8 cellular contexts compared by ENCODE assay signal in the genomic region with DNA sequence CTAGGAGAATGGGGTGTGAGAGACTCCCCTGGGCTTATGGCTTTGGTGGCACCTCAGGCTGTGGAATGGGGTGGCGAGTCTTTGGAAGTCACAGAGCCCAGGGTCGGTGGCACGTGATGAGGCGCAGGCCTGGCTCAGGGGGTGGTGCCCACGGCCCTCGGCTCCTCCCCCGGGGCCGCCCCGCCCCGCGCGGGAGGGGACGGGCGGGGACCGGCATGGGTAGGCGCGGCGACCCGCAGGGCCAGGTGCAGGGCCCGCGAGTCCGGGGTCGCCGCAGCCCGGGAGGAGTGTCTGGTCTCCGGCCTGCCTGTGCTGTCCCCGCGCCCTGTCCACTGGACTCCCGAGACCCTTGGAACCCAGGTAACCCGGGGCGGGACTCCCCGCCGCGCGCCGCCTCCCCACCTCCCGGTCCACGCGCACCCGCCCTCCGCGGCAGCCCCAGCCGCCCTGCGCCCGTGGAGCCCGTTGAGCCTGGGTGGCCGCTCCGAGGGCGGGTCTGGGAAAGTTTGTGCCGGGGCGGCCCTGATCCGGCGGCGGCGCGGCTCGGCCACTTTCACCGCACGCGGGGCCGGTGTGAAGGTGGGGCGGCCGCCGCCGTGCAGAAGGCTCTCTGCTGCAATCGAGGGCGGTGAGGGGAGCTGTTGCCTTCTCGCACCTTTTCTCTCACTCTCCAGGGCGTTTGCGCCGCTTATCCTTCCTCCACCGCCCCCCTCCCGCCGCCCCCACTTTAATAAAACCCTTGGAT. TPM values are rescaled to one million over a fixed set of nuclear protein-coding genes. Genes with fewer than 3 reads are reported as not detected.
DNase-seq lines count a peak whose midpoint lies in the region; ATAC-seq and TF ChIP-seq lines count a peak whose summit lies in the region.

A gene with protein sequence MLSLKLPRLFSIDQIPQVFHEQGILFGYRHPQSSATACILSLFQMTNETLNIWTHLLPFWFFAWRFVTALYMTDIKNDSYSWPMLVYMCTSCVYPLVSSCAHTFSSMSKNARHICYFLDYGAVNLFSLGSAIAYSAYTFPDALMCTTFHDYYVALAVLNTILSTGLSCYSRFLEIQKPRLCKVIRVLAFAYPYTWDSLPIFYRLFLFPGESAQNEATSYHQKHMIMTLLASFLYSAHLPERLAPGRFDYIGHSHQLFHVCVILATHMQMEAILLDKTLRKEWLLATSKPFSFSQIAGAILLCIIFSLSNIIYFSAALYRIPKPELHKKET (plus strand): TSS at position 216 of the 745 bp plus-strand sequence. CDS start 61,169 bp downstream, outside the sequence.

- ATAC-seq in GM21515 (IDR thresholded peaks at IDR 0.05; ENCODE audit: unreplicated experiment) = no peak

- DNase-seq in NAMALWA (ENCODE audit: low spot score) = peak; percentile 13
- no peak for DNase-seq in ascending aorta (ENCODE audit: low spot score in 2 of 2)
- DNase-seq in Karpas-422 = no peak
- no peak for DNase-seq in OCI-LY7 (ENCODE audit: low spot score)

- H3F3A ChIP-seq in DOHH2 (ENCODE audit: control insufficient read depth, insufficient read depth) = no peaks in the 10 kb centered on the region

- no peak within 1 kb of the TSS for H3K4me3 ChIP-seq in DOHH2 (ENCODE audit: low read length)
- H3K4me3 ChIP-seq in ascending aorta = peak within 1 kb of the TSS; percentile 51 to 62
- peak within 1 kb of the TSS; percentile 58 for H3K4me3 ChIP-seq in iPS-15b (ENCODE audit: low read depth, low read length)
- peak within 1 kb of the TSS; percentile 33 to 54 (median 48) for H3K4me3 ChIP-seq in skin epidermis
- no peak within 1 kb of the TSS for H3K4me3 ChIP-seq in Karpas-422 (ENCODE audit: low read length)
- no peak within 1 kb of the TSS for H3K4me3 ChIP-seq in OCI-LY7 (ENCODE audit: low read depth, low read length, poor library complexity, severe bottlenecking)

- H3K9ac ChIP-seq in iPS-15b (ENCODE audit: low read depth, low read length) (peak within 1 kb of the TSS; percentile 37), Karpas-422 (ENCODE audit: low read length) (no peak within 1 kb of the TSS)

- POLR2A ChIA-PET in OCI-LY7 (lab: Charles Lee) = interaction anchor here (0.5 kb wide), 1 partner anchor 1354 kb away, joined by 3 read pairs; no protein-coding TSS in a partner anchor

- intact Hi-C loops in ascending aorta (cut with DNase I) (no loop called here), OCI-LY7 (cut with micrococcal nuclease; ENCODE audit: unreplicated experiment) (no loop called here)

- H3K79me2 ChIP-seq in DOHH2 (ENCODE audit: control insufficient read depth, low read length) (no peaks in the 10 kb centered on the region), Karpas-422 (ENCODE audit: low read length) (no peaks in the 10 kb centered on the region), OCI-LY7 (ENCODE audit: insufficient read depth, low read depth, low read length) (no peaks in the 10 kb centered on the region)

- TF ChIP-seq CTCF in DOHH2 (IDR thresholded peaks at IDR 0.05; ENCODE audit: low read depth, low read length, poor library complexity, severe bottlenecking) (no peak), ascending aorta (IDR thresholded peaks at IDR 0.05) (no peak), OCI-LY7 (conservative IDR thresholded peaks at IDR 0.05; ENCODE audit: low read length) (no peak)

- CTCF ChIA-PET in OCI-LY7 (lab: Charles Lee; ENCODE audit: unreplicated experiment) = no interaction called here

- no TSS peak for BruUV-seq in OCI-LY7 (replicated peaks; lab: Mats Ljungman, UMichigan)

- H3K27me3 ChIP-seq in DOHH2 (ENCODE audit: control insufficient read depth, low read length) (peaks cover 32% of the 10 kb centered on the region), ascending aorta (peaks cover 17% of the 10 kb centered on the region), iPS-15b (ENCODE audit: control insufficient read depth, insufficient read depth, low read length) (peaks cover 35% of the 10 kb centered on the region), Karpas-422 (ENCODE audit: low read length) (no peaks in the 10 kb centered on the region)

- no peaks in the 10 kb centered on the region for H3K4me1 ChIP-seq in DOHH2 (ENCODE audit: control insufficient read depth, low read length)
- peaks cover 0 to 10% of the 10 kb centered on the region in 2 donors for H3K4me1 ChIP-seq in ascending aorta
- H3K4me1 ChIP-seq in iPS-15b (ENCODE audit: control insufficient read depth, insufficient read depth, low read length) = no peaks in the 10 kb centered on the region
- H3K4me1 ChIP-seq in Karpas-422 (ENCODE audit: low read length) = no peaks in the 10 kb centered on the region
- no peaks in the 10 kb centered on the region for H3K4me1 ChIP-seq in OCI-LY7 (ENCODE audit: insufficient read depth, low read length, poor library complexity, severe bottlenecking)

- H2AFZ ChIP-seq in Karpas-422 (ENCODE audit: low read length) (no peak within 1 kb of the TSS), OCI-LY7 (ENCODE audit: low read length) (no peak within 1 kb of the TSS)

- H3K9me2 ChIP-seq in DOHH2 (replicated peaks; ENCODE audit: control insufficient read depth, low read length) (no peaks in the 10 kb centered on the region), Karpas-422 (replicated peaks; ENCODE audit: insufficient read depth, low read length) (no peaks in the 10 kb centered on the region), OCI-LY7 (ENCODE audit: insufficient read depth, low read length) (no peaks in the 10 kb centered on the region)

- H3K36me3 ChIP-seq in DOHH2 (ENCODE audit: control insufficient read depth, low read length) = no peaks in the 10 kb centered on the region
- H3K36me3 ChIP-seq in ascending aorta = no peaks in the 10 kb centered on the region
- H3K36me3 ChIP-seq in iPS-15b (ENCODE audit: control insufficient read depth, insufficient read depth, low read length) = no peaks in the 10 kb centered on the region
- no peaks in the 10 kb centered on the region for H3K36me3 ChIP-seq in Karpas-422 (ENCODE audit: insufficient read depth, low read length)
- no peaks in the 10 kb centered on the region for H3K36me3 ChIP-seq in OCI-LY7 (ENCODE audit: insufficient read depth, low read length)

- H3K9me3 ChIP-seq in DOHH2 (ENCODE audit: control insufficient read depth, insufficient read depth, low read length) (no peaks in the 10 kb centered on the region), ascending aorta (no peaks in the 10 kb centered on the region), iPS-15b (ENCODE audit: control insufficient read depth, insufficient read depth, low read length) (no peaks in the 10 kb centered on the region), Karpas-422 (ENCODE audit: low read length) (no peaks in the 10 kb centered on the region), OCI-LY7 (ENCODE audit: low read length) (no peaks in the 10 kb centered on the region)

- H3K27ac ChIP-seq in DOHH2 (ENCODE audit: low read depth, low read length) = no peak within 1 kb of the TSS
- no peak within 1 kb of the TSS for H3K27ac ChIP-seq in ascending aorta
- peak within 1 kb of the TSS in 4 of 21 experiments; percentile 1 to 37 (median 22) for H3K27ac ChIP-seq in skin epidermis
- H3K27ac ChIP-seq in Karpas-422 (ENCODE audit: low read length) = no peak within 1 kb of the TSS
- H3K27ac ChIP-seq in OCI-LY7 (ENCODE audit: low read depth, low read length, poor library complexity, severe bottlenecking) = no peak within 1 kb of the TSS

- H4K20me1 ChIP-seq in DOHH2 (ENCODE audit: control insufficient read depth, insufficient read depth, low read depth, low read length) (no peaks in the 10 kb centered on the region), Karpas-422 (ENCODE audit: insufficient read depth, low read depth, low read length) (no peaks in the 10 kb centered on the region), OCI-LY7 (ENCODE audit: insufficient read depth, low read length) (no peaks in the 10 kb centered on the region)

- H3K4me2 ChIP-seq in DOHH2 (ENCODE audit: low read length) (0 out of 2 replicates have a peak within 1 kb of the TSS, but pooled peaks have one; percentile 19), Karpas-422 (ENCODE audit: low read depth, low read length, poor library complexity, severe bottlenecking) (no peak within 1 kb of the TSS), OCI-LY7 (ENCODE audit: low read length) (no peak within 1 kb of the TSS)

RNA-seq across cellular contexts. Expression of the gene that starts here (rescaled TPM):
- total RNA-seq in ascending aorta (1.1 TPM), OCI-LY7 (2022) (not detected in 2 replicates)
- not detected in 2 replicates for total RNA-seq in Karpas-422 (2014; rRNA removed; shearing (Covaris generic); ENCODE audit: low replicate concordance)
- total RNA-seq in OCI-LY7 (2014; rRNA removed; shearing (Covaris generic)) = not detected in 2 replicates

Comparison
In these comparisons a context has a peak if more than half of its experiments do, and no peak if none do; other contexts are left out.
1. H3K4me3 ChIP-seq: peak in ascending aorta (2 of 2), iPS-15b (single experiment) and skin epidermis (7 of 7); none in DOHH2 (single experiment), Karpas-422 (single experiment) and OCI-LY7 (single experiment).